In the genomic region with DNA sequence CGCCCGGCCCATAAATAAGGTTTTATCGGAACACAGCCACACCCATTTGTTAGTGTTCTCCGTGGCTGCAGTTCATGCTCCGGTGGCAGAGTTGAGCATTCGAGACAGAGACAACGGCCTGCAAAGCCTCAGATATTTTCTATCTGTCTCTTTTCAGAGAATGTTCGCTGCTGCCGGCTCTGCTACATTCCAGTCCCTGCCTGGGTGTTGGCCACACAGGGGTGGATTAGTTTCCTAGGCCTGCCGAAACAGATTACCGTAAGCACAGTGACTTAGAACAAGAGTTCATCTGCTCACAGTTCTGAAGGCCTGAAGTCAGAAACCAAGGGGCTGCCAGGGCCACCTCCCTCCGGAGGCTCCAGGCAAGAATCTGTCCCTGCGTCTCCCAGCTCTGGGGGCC, we compare ENCODE assay signal across 22 cellular contexts. TPM values are rescaled to one million over a fixed set of nuclear protein-coding genes. Genes with fewer than 3 reads are reported as not detected.
A peak's percentile ranks its signal among the peaks of the same experiment; 100 is the strongest.
DNase-seq lines count a peak whose midpoint lies in the region; ATAC-seq and TF ChIP-seq lines count a peak whose summit lies in the region.
"Had no signal": no experiment of that assay in that cellular context is flagged by ENCODE, and none has a peak within 500 bp of the region (broad histone marks: within the 10 kb centered on the region; RNA-seq: fewer than 3 reads in every experiment).

No MANE protein-coding gene starts in this region.

- no peaks in the 10 kb centered on the region for H3K36me3 ChIP-seq in GM23248 (ENCODE audit: low read depth)
- no peaks in the 10 kb centered on the region for H3K36me3 ChIP-seq in MM.1S (replicated peaks; ENCODE audit: insufficient read depth, low read length)
- H3K36me3 ChIP-seq in upper lobe of left lung = no peaks in the 10 kb centered on the region
- H3K36me3 ChIP-seq: adrenal gland, BLaER1, cardiac muscle cell had no signal

- no peak for TF ChIP-seq EP300 in upper lobe of left lung (IDR thresholded peaks at IDR 0.05)

- intact Hi-C loops in sciatic nerve (cut with DNase I) = no loop called here

- no peaks in the 10 kb centered on the region for H3K27me3 ChIP-seq in GM23248 (replicated peaks; ENCODE audit: insufficient read depth)
- no peaks in the 10 kb centered on the region for H3K27me3 ChIP-seq in MM.1S (replicated peaks; ENCODE audit: insufficient read depth, low read length)
- H3K27me3 ChIP-seq in upper lobe of left lung = no peaks in the 10 kb centered on the region
- H3K27me3 ChIP-seq: adrenal gland, BLaER1, cardiac muscle cell had no signal

- H3F3A ChIP-seq in GM23248 (ENCODE audit: insufficient read depth) (no peaks in the 10 kb centered on the region), MM.1S (ENCODE audit: insufficient read depth, low read length) (no peaks in the 10 kb centered on the region)

- H3K79me2 ChIP-seq in GM23248 (ENCODE audit: insufficient read depth) (no peaks in the 10 kb centered on the region), MM.1S (ENCODE audit: low read length) (no peaks in the 10 kb centered on the region)

- H3K27ac ChIP-seq in GM23248 (no peak overlapping the region), MM.1S (ENCODE audit: low read length) (no peak overlapping the region), upper lobe of left lung (no peak overlapping the region)
- H3K27ac ChIP-seq: BLaER1, cardiac muscle cell had no signal

- H3K4me1 ChIP-seq in GM23248 (ENCODE audit: insufficient read depth) (no peaks in the 10 kb centered on the region), MM.1S (ENCODE audit: low read length) (no peaks in the 10 kb centered on the region), upper lobe of left lung (no peaks in the 10 kb centered on the region)
- H3K4me1 ChIP-seq: adrenal gland had no signal

- H3K4me3 ChIP-seq in GM23248 (no peak overlapping the region), MM.1S (ENCODE audit: low read length) (no peak overlapping the region), upper lobe of left lung (no peak overlapping the region)
- H3K4me3 ChIP-seq: adrenal gland, BLaER1, cardiac muscle cell had no signal

- H3K9me2 ChIP-seq in GM23248 (ENCODE audit: insufficient read depth) (no peaks in the 10 kb centered on the region), MM.1S (replicated peaks; ENCODE audit: insufficient read depth, low read length) (no peaks in the 10 kb centered on the region)

- H2AFZ ChIP-seq in GM23248 (no peak overlapping the region), MM.1S (ENCODE audit: low read length) (no peak overlapping the region)

- TF ChIP-seq POLR2A in upper lobe of left lung (IDR thresholded peaks at IDR 0.05) = no peak

- TF ChIP-seq CTCF in MM.1S (IDR thresholded peaks at IDR 0.05; ENCODE audit: low read length) = no peak
- no peak for TF ChIP-seq CTCF in upper lobe of left lung (IDR thresholded peaks at IDR 0.05)

- H4K20me1 ChIP-seq in GM23248 (ENCODE audit: insufficient read depth) (no peaks in the 10 kb centered on the region), MM.1S (ENCODE audit: insufficient read depth, low read length) (no peaks in the 10 kb centered on the region)

- ATAC-seq in sciatic nerve (peak; percentile 70), HG02623 (IDR thresholded peaks at IDR 0.05; ENCODE audit: unreplicated experiment) (no peak), upper lobe of left lung (ENCODE audit: low FRiP score in 2 of 2) (no peak)
- ATAC-seq: HCT116 had no signal

- H3K4me2 ChIP-seq in GM23248 (ENCODE audit: unreplicated experiment) (no peak overlapping the region), MM.1S (ENCODE audit: low read depth, low read length) (no peak overlapping the region)
- H3K4me2 ChIP-seq: BLaER1 had no signal

- in situ Hi-C loops in GM23248 (cut with MboI) = no loop called here

- H3K9me3 ChIP-seq in GM23248 (ENCODE audit: low read depth) (no peaks in the 10 kb centered on the region), MM.1S (replicated peaks; ENCODE audit: insufficient read depth, low read length) (no peaks in the 10 kb centered on the region), upper lobe of left lung (no peaks in the 10 kb centered on the region)
- H3K9me3 ChIP-seq: adrenal gland, BLaER1 had no signal

- H3K9ac ChIP-seq in GM23248 (no peak overlapping the region), MM.1S (ENCODE audit: low read length) (no peak overlapping the region)
- H3K9ac ChIP-seq: BLaER1 had no signal

- 35 to 38% methylated on average over 13 of the region's 13 CpGs for WGBS in GM23248 (ENCODE audit: low coverage in 1 of 2, low lambda C conversion rate in 2 of 2, missing lambda C conversion rate in 2 of 2), 2 experiments
- WGBS in upper lobe of left lung, 2 donors = 80 to 86% methylated on average over 12 to 13 of the region's 13 CpGs

- DNase-seq in GM23248 (peak; percentile 21), amniotic epithelial cell (ENCODE audit: low read depth) (peak; percentile 51), islet precursor cell (peak; percentile 68), sciatic nerve (ENCODE audit: low spot score) (no peak), MM.1S (no peak), upper lobe of left lung (no peak)
- no peak for DNase-seq in activated CD4-positive, CD25-positive, alpha-beta regulatory T cell (lab: John Stamatoyannopoulos, UW)
- DNase-seq: activated CD4-positive, alpha-beta T cell treated with anti-CD3 and anti-CD28 coated beads, Interleukin-2, amount 50 U/mL, for 4 hours; activated effector memory CD4-positive, alpha-beta T cell treated with anti-CD3 and anti-CD28 coated beads, Interleukin-2, amount 50 U/mL, for 16 hours; NCI-H1417; NCI-H2171 treated with DMSO at 0.1 percent for 48 hours; nephron progenitor cell; SIG-M5 had no signal

RNA-seq across cellular contexts. Expression of a gene that starts 19.1 kb away (rescaled TPM):
- not detected in 2 replicates for total RNA-seq in GM23248 (2014; rRNA removed; shearing (Covaris generic))
- not detected in 2 replicates for polyA plus RNA-seq in GM23248 (2016; fragmentation: Nextera tagmentation; extraction: Ambion mirVana)
- total RNA-seq in sciatic nerve (0.62 TPM), upper lobe of left lung (1 to 10 TPM in 1 of 6 donors, not detected in 5; 2.2 TPM)
- total RNA-seq: A673, adrenal gland, cardiac muscle cell, dermis microvascular lymphatic vessel endothelial cell, mesenteric fat pad, OCI-LY7 had no signal
- polyA plus RNA-seq: cardiac muscle cell had no signal

Comparison
In these comparisons a context has a peak if more than half of its experiments do, and no peak if none do; other contexts are left out.
1. DNase-seq: peak in GM23248 (single experiment), amniotic epithelial cell (single experiment) and islet precursor cell (single experiment); none in sciatic nerve (single experiment), MM.1S (single experiment), activated CD4-positive, CD25-positive, alpha-beta regulatory T cell (0 of 4) and upper lobe of left lung (0 of 2).